ENCODE assay signal across 1 cellular context in genomic region chr9:79928661-79929060, GRCh38.
TF ChIP-seq lines count a peak whose summit lies in the region.

No MANE protein-coding gene starts in this region.

TF ChIP-seq in GM23338, 12 proteins besides CTCF, POLR2A, EP300 and RAD21 (continued from another document):
- TF ChIP-seq, protein P1, sequence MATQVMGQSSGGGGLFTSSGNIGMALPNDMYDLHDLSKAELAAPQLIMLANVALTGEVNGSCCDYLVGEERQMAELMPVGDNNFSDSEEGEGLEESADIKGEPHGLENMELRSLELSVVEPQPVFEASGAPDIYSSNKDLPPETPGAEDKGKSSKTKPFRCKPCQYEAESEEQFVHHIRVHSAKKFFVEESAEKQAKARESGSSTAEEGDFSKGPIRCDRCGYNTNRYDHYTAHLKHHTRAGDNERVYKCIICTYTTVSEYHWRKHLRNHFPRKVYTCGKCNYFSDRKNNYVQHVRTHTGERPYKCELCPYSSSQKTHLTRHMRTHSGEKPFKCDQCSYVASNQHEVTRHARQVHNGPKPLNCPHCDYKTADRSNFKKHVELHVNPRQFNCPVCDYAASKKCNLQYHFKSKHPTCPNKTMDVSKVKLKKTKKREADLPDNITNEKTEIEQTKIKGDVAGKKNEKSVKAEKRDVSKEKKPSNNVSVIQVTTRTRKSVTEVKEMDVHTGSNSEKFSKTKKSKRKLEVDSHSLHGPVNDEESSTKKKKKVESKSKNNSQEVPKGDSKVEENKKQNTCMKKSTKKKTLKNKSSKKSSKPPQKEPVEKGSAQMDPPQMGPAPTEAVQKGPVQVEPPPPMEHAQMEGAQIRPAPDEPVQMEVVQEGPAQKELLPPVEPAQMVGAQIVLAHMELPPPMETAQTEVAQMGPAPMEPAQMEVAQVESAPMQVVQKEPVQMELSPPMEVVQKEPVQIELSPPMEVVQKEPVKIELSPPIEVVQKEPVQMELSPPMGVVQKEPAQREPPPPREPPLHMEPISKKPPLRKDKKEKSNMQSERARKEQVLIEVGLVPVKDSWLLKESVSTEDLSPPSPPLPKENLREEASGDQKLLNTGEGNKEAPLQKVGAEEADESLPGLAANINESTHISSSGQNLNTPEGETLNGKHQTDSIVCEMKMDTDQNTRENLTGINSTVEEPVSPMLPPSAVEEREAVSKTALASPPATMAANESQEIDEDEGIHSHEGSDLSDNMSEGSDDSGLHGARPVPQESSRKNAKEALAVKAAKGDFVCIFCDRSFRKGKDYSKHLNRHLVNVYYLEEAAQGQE (IDR thresholded peaks at IDR 0.05; ENCODE audit: unreplicated experiment): no peak
- TF ChIP-seq ETS1 (IDR thresholded peaks at IDR 0.05): no peak
- no peak for TF ChIP-seq EZH2 (IDR thresholded peaks at IDR 0.05; ENCODE audit: low read depth, unreplicated experiment)
- TF ChIP-seq STAT1 (IDR thresholded peaks at IDR 0.05; ENCODE audit: unreplicated experiment): no peak
